ENCODE assay signal across 21 cellular contexts in the genomic region with DNA sequence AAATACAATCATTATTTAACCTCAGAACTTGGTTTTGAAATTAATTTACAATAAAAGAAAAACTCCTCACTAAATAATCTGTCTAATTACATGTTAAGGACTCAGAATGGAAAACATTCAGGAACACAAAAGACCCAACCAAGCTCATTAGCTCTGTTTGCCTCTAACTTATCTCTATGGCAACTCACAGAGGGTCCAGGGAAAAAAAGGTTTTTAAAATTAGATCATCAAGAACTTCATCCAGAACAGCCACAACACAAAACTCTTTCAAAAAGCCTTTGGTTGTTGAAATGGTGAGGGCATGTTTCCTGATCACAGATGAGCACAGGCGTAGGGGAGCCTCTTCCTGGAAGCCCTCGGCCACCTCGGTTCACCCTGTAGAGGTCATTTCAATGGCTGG. TPM values are rescaled to one million over a fixed set of nuclear protein-coding genes. Genes with fewer than 3 reads are reported as not detected.
DNase-seq lines count a peak whose midpoint lies in the region; ATAC-seq and TF ChIP-seq lines count a peak whose summit lies in the region.
"Had no signal": no experiment of that assay in that cellular context is flagged by ENCODE, and none has a peak within 500 bp of the region (broad histone marks: within the 10 kb centered on the region; RNA-seq: fewer than 3 reads in every experiment).

No MANE protein-coding gene starts in this region.

- no peaks in the 10 kb centered on the region for H3K27me3 ChIP-seq in CD4-positive, alpha-beta T cell (ENCODE audit: control insufficient read depth, insufficient read depth, low read length)
- H3K27me3 ChIP-seq in WERI-Rb-1 (ENCODE audit: insufficient read depth, low read depth, severe bottlenecking): no peaks in the 10 kb centered on the region
- H3K27me3 ChIP-seq: vagina had no signal

- POLR2A ChIA-PET in CD4-positive, alpha-beta T cell (lab: Charles Lee): interaction anchor here (1.0 kb wide), 1 partner anchor 58 kb away, joined by 3 read pairs; no protein-coding TSS in a partner anchor
- POLR2A ChIA-PET in activated naive CD8-positive, alpha-beta T cell treated with anti-CD3 and anti-CD28 coated beads, Interleukin-2, amount 10 ng/mL, durations not matched to agents 7 days and 5 days (lab: Charles Lee): interaction anchor here (1.0 to 1.4 kb wide), 3 partner anchors 19 to 79 kb away, joined by 3 to 4 read pairs (median 3); no protein-coding TSS in a partner anchor
- POLR2A ChIA-PET in GM10248 (lab: Yijun Ruan, JAX): no interaction called here

- DNase-seq in CD4-positive, alpha-beta T cell: no peak
- DNase-seq in COR-L47 (lab: John Stamatoyannopoulos, UW) (peak; percentile 22), WERI-Rb-1 (no peak), GM10248 (ENCODE audit: extremely low spot score) (no peak), SK-N-DZ (ENCODE audit: low spot score) (no peak)
- DNase-seq in activated naive CD8-positive, alpha-beta T cell treated with anti-CD3 and anti-CD28 coated beads, Interleukin-2, amount 10 ng/mL, durations not matched to agents 7 days and 5 days: no peak
- DNase-seq: amniotic stem cell; heart right ventricle; immature natural killer cell; KBM-7; NCI-H2029 treated with DMSO at 0.1 percent for 48 hours; NCI-H510A treated with DMSO at 0.1 percent for 48 hours; OCI-M1; SJCRH30; stimulated activated CD4-positive, alpha-beta T cell treated with anti-CD3 and anti-CD28 coated beads, Interleukin-2, amount 100 ng/mL, for 48 hours; substantia nigra had no signal

- ATAC-seq in CD4-positive, alpha-beta T cell (ENCODE audit: poor library complexity): no peak
- ATAC-seq in activated naive CD8-positive, alpha-beta T cell treated with anti-CD3 and anti-CD28 coated beads, Interleukin-2, amount 10 ng/mL, durations not matched to agents 7 days and 5 days (ENCODE audit: low read depth): no peak
- ATAC-seq: activated CD4-positive, CD25-positive, alpha-beta regulatory T cell treated with anti-CD3 and anti-CD28 coated beads, Interleukin-2, amount 50 U/mL, for 24 hours; heart right ventricle had no signal

- no peaks in the 10 kb centered on the region for H3K36me3 ChIP-seq in mesodermal cell (ENCODE audit: control insufficient read depth, insufficient read depth, low read length)
- H3K36me3 ChIP-seq in WERI-Rb-1: no peaks in the 10 kb centered on the region
- H3K36me3 ChIP-seq: HAP-1, heart right ventricle, SJCRH30, vagina had no signal

- peak overlapping the region; percentile 94 for H3K27ac Mint-ChIP-seq in CD4-positive, alpha-beta T cell
- H3K27ac Mint-ChIP-seq in activated naive CD8-positive, alpha-beta T cell treated with anti-CD3 and anti-CD28 coated beads, Interleukin-2, amount 10 ng/mL, durations not matched to agents 7 days and 5 days: peak overlapping the region; percentile 84

- no peaks in the 10 kb centered on the region for H3K36me3 Mint-ChIP-seq in CD4-positive, alpha-beta T cell (ENCODE audit: low read depth)
- H3K36me3 Mint-ChIP-seq in activated naive CD8-positive, alpha-beta T cell treated with anti-CD3 and anti-CD28 coated beads, Interleukin-2, amount 10 ng/mL, durations not matched to agents 7 days and 5 days: no peaks in the 10 kb centered on the region
- H3K36me3 Mint-ChIP-seq: immature natural killer cell had no signal

- H3K27me3 Mint-ChIP-seq in CD4-positive, alpha-beta T cell: no peaks in the 10 kb centered on the region
- H3K27me3 Mint-ChIP-seq in activated naive CD8-positive, alpha-beta T cell treated with anti-CD3 and anti-CD28 coated beads, Interleukin-2, amount 10 ng/mL, durations not matched to agents 7 days and 5 days: no peaks in the 10 kb centered on the region

- H3K9me3 ChIP-seq in CD4-positive, alpha-beta T cell (ENCODE audit: control insufficient read depth, low read length): no peaks in the 10 kb centered on the region
- H3K9me3 ChIP-seq in mesodermal cell (ENCODE audit: control insufficient read depth, low read length) (no peaks in the 10 kb centered on the region), WERI-Rb-1 (ENCODE audit: severe bottlenecking) (no peaks in the 10 kb centered on the region)
- H3K9me3 ChIP-seq: HAP-1, heart right ventricle, SJCRH30, vagina had no signal

- H3K27ac ChIP-seq in CD4-positive, alpha-beta T cell (ENCODE audit: low read depth, low read length): peak overlapping the region; percentile 37
- H3K27ac ChIP-seq in mesodermal cell (ENCODE audit: low read depth, low read length, severe bottlenecking) (peak overlapping the region; percentile 23), WERI-Rb-1 (no peak overlapping the region)
- H3K27ac ChIP-seq: heart right ventricle, HL-60, SJCRH30, vagina had no signal

- no peak for TF ChIP-seq CTCF in CD4-positive, alpha-beta T cell (IDR thresholded peaks at IDR 0.05)
- TF ChIP-seq CTCF in WERI-Rb-1 (IDR thresholded peaks at IDR 0.05; ENCODE audit: low read depth, low read length) (no peak), GM10248 (IDR thresholded peaks at IDR 0.05; ENCODE audit: control extremely low read depth, extremely low read depth, low read depth, missing control alignments) (no peak)

- H3K4me3 ChIP-seq in mesodermal cell (ENCODE audit: extremely low read depth, insufficient read depth, low read length, poor library complexity, severe bottlenecking) (no peak overlapping the region), WERI-Rb-1 (ENCODE audit: low read depth, low read length) (no peak overlapping the region)
- H3K4me3 ChIP-seq: HAP-1, heart right ventricle, SJCRH30, vagina had no signal

- intact Hi-C loops in CD4-positive, alpha-beta T cell (cut with DNase I, micrococcal nuclease): no loop called here

- CTCF ChIA-PET in CD4-positive, alpha-beta T cell (lab: Charles Lee): no interaction called here
- CTCF ChIA-PET in GM10248 (lab: Yijun Ruan, JAX): interaction anchor here (5.4 kb wide), 1 partner anchor 13 kb away, joined by 28 read pairs; no protein-coding TSS in a partner anchor

- H3K9me3 Mint-ChIP-seq in CD4-positive, alpha-beta T cell: no peaks in the 10 kb centered on the region
- no peaks in the 10 kb centered on the region for H3K9me3 Mint-ChIP-seq in activated naive CD8-positive, alpha-beta T cell treated with anti-CD3 and anti-CD28 coated beads, Interleukin-2, amount 10 ng/mL, durations not matched to agents 7 days and 5 days
- H3K9me3 Mint-ChIP-seq: immature natural killer cell had no signal

- H3K4me1 Mint-ChIP-seq in CD4-positive, alpha-beta T cell (ENCODE audit: low read depth): peaks cover 83% of the 10 kb centered on the region
- peaks cover 51% of the 10 kb centered on the region for H3K4me1 Mint-ChIP-seq in activated naive CD8-positive, alpha-beta T cell treated with anti-CD3 and anti-CD28 coated beads, Interleukin-2, amount 10 ng/mL, durations not matched to agents 7 days and 5 days

- WGBS in mesodermal cell (ENCODE audit: insufficient coverage in 2 of 2), 2 experiments: 94% methylated on average over 3 of the region's 3 CpGs; no CpG with 5 or more reads in 1 of the 2 experiments

- peaks cover 15% of the 10 kb centered on the region for H3K4me1 ChIP-seq in mesodermal cell (ENCODE audit: control insufficient read depth, insufficient read depth, low read length, poor library complexity, severe bottlenecking)
- H3K4me1 ChIP-seq: SJCRH30, vagina had no signal

- peak overlapping the region; percentile 74 for H3K4me3 Mint-ChIP-seq in CD4-positive, alpha-beta T cell
- H3K4me3 Mint-ChIP-seq in activated naive CD8-positive, alpha-beta T cell treated with anti-CD3 and anti-CD28 coated beads, Interleukin-2, amount 10 ng/mL, durations not matched to agents 7 days and 5 days: no peak overlapping the region

RNA-seq across cellular contexts. Expression of a gene that starts 17.3 kb away (rescaled TPM):
- 100 to 1,000 TPM; 480 to 493 TPM for total RNA-seq in CD4-positive, alpha-beta T cell
- 100 to 1,000 TPM; 283 to 315 TPM for total RNA-seq in activated naive CD8-positive, alpha-beta T cell treated with anti-CD3 and anti-CD28 coated beads, Interleukin-2, amount 10 ng/mL, durations not matched to agents 7 days and 5 days
- polyA plus RNA-seq in mesodermal cell (2013, experiment 1 of 2): 11.9 TPM
- polyA plus RNA-seq in mesodermal cell (2013, experiment 2 of 2): 11.9 TPM
- 5.0 and 5.5 TPM in 2 replicates for polyA plus RNA-seq in SK-N-DZ (2014; cell fraction: cytosol; rRNA removed)
- 9.4 and 10.4 TPM in 2 replicates for polyA plus RNA-seq in SK-N-DZ (2014; cell fraction: nucleus; rRNA removed)
